In genomic region chr19:4908781-4909171, GRCh38 we compare ENCODE assay signal across 9 cellular contexts. TPM values are rescaled to one million over a fixed set of nuclear protein-coding genes. Genes with fewer than 3 reads are reported as not detected.
DNase-seq lines count a peak whose midpoint lies in the region; ATAC-seq and TF ChIP-seq lines count a peak whose summit lies in the region.
"Had no signal": no experiment of that assay in that cellular context is flagged by ENCODE, and none has a peak within 500 bp of the region (broad histone marks: within the 10 kb centered on the region; RNA-seq: fewer than 3 reads in every experiment).

No MANE protein-coding gene starts in this region.

- H3K9ac ChIP-seq in NT2/D1 (ENCODE audit: insufficient read length, low read depth), result peak overlapping the region; percentile 91

- H3K9me3 Mint-ChIP-seq in T-helper 1 cell treated with Interleukin-12 subunit alpha and Interleukin-12 subunit beta and Interleukin-4 antibody, amounts not matched to agents 30 μg/mL and 1 μg/mL, for 36 hours, result no peaks in the 10 kb centered on the region
- no peaks in the 10 kb centered on the region for H3K9me3 Mint-ChIP-seq in progenitor cell of endocrine pancreas (ENCODE audit: low read depth)

- H3K4me1 Mint-ChIP-seq in T-helper 1 cell treated with Interleukin-12 subunit alpha and Interleukin-12 subunit beta and Interleukin-4 antibody, amounts not matched to agents 30 μg/mL and 1 μg/mL, for 36 hours (ENCODE audit: low read depth), result peaks cover 21% of the 10 kb centered on the region
- peaks cover 21% of the 10 kb centered on the region for H3K4me1 Mint-ChIP-seq in progenitor cell of endocrine pancreas (ENCODE audit: low read depth)

- peaks cover 14% of the 10 kb centered on the region for H3K36me3 Mint-ChIP-seq in T-helper 1 cell treated with Interleukin-12 subunit alpha and Interleukin-12 subunit beta and Interleukin-4 antibody, amounts not matched to agents 30 μg/mL and 1 μg/mL, for 36 hours (ENCODE audit: low read depth)
- peaks cover 2% of the 10 kb centered on the region for H3K36me3 Mint-ChIP-seq in progenitor cell of endocrine pancreas (ENCODE audit: insufficient read depth)

- no peaks in the 10 kb centered on the region for H3K27me3 ChIP-seq in NT2/D1 (ENCODE audit: insufficient read depth, insufficient read length)
- H3K27me3 ChIP-seq: ovary had no signal

- no peaks in the 10 kb centered on the region for H3K27me3 Mint-ChIP-seq in T-helper 1 cell treated with Interleukin-12 subunit alpha and Interleukin-12 subunit beta and Interleukin-4 antibody, amounts not matched to agents 30 μg/mL and 1 μg/mL, for 36 hours (ENCODE audit: low read depth)
- no peaks in the 10 kb centered on the region for H3K27me3 Mint-ChIP-seq in progenitor cell of endocrine pancreas

- DNase-seq in T-helper 1 cell (no peak), NT2/D1 (ENCODE audit: low read depth, low spot score) (no peak), ecto neural progenitor cell (ENCODE audit: low spot score) (peak; percentile 55), progenitor cell of endocrine pancreas (ENCODE audit: low spot score, unreplicated experiment) (no peak), foreskin melanocyte (no peak)
- no peak for DNase-seq in stimulated activated CD4-positive, alpha-beta T cell treated with anti-CD3 and anti-CD28 coated beads, Interleukin-12 subunit alpha, Interleukin-12 subunit beta, amount 100 ng/mL, for 4 hours
- DNase-seq: ovary had no signal

- H3K4me1 ChIP-seq in NT2/D1 (ENCODE audit: insufficient read depth, insufficient read length), result peaks cover 12% of the 10 kb centered on the region

- peaks cover 34% of the 10 kb centered on the region for H3K36me3 ChIP-seq in NT2/D1 (ENCODE audit: insufficient read depth, insufficient read length, low read length)
- H3K36me3 ChIP-seq: ovary had no signal

- no peak for ATAC-seq in HG03521 (IDR thresholded peaks at IDR 0.05; ENCODE audit: unreplicated experiment)

- H3K4me3 ChIP-seq in NT2/D1 (ENCODE audit: insufficient read length, low read depth), result no peak overlapping the region

- H3K27ac Mint-ChIP-seq in T-helper 1 cell treated with Interleukin-12 subunit alpha and Interleukin-12 subunit beta and Interleukin-4 antibody, amounts not matched to agents 30 μg/mL and 1 μg/mL, for 36 hours, result no peak overlapping the region
- peak overlapping the region; percentile 25 for H3K27ac Mint-ChIP-seq in progenitor cell of endocrine pancreas

- TF ChIP-seq CTCF in progenitor cell of endocrine pancreas (IDR thresholded peaks at IDR 0.05; ENCODE audit: unreplicated experiment), result no peak

- H3K9me3 ChIP-seq in NT2/D1 (ENCODE audit: insufficient read depth, low read length), result no peaks in the 10 kb centered on the region
- H3K9me3 ChIP-seq: ovary had no signal

- H3K4me3 Mint-ChIP-seq in T-helper 1 cell treated with Interleukin-12 subunit alpha and Interleukin-12 subunit beta and Interleukin-4 antibody, amounts not matched to agents 30 μg/mL and 1 μg/mL, for 36 hours, result peak overlapping the region; percentile 64
- H3K4me3 Mint-ChIP-seq in progenitor cell of endocrine pancreas (ENCODE audit: low read depth), result peak overlapping the region; percentile 63

RNA-seq across cellular contexts. Expression of gene UHRF1, which starts 0.5 kb away (rescaled TPM):
- 60.2 and 63.5 TPM in 2 replicates for total RNA-seq in progenitor cell of endocrine pancreas

RNA-seq across cellular contexts. Expression of gene ARRDC5, which starts 6.1 kb away (rescaled TPM):
- not detected in 2 replicates for total RNA-seq in progenitor cell of endocrine pancreas

RNA-seq across cellular contexts. Expression of gene PLIN3, which starts 41.3 kb away (rescaled TPM):
- total RNA-seq in progenitor cell of endocrine pancreas, result 40.0 and 43.6 TPM in 2 replicates
